Comparison of ENCODE assay signal across 39 cellular contexts in the genomic region with DNA sequence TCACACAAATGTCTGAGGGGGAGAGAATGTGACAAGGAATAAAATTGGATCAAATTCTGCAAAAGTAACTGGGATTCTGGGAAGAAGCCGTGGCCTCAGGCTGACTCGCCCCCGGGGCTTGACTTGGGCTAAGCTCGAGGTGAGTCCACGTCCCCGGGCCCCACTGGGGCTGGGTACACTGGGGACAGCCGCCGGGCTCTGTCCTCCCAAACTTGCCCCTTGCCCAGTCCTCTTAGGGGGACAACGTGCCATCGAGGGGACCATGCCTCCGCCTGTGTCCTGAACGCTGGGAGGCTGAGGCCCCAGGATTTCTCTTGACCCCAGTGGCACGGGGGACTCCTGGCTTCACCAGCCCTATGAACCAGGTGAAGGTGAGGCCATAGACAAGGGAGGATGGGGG. TPM values are rescaled to one million over a fixed set of nuclear protein-coding genes. Genes with fewer than 3 reads are reported as not detected.
"Had no signal": no experiment of that assay in that cellular context is flagged by ENCODE, and none has a peak within 500 bp of the region (broad histone marks: within the 10 kb centered on the region; RNA-seq: fewer than 3 reads in every experiment).

No MANE protein-coding gene starts in this region.

- H3K27me3 ChIP-seq: ascending aorta, cardiac muscle cell had no signal

- ATAC-seq: activated CD8-positive, alpha-beta T cell treated with anti-CD3 and anti-CD28 coated beads for 36 hours; activated naive CD8-positive, alpha-beta T cell treated with anti-CD3 and anti-CD28 coated beads, Interleukin-2, amount 50 U/mL, for 24 hours; activated T-cell treated with anti-CD3 and anti-CD28 coated beads, Interleukin-2, amount 50 U/mL, for 4 hours; activated T-cell treated with anti-CD3 and anti-CD28 coated beads, Interleukin-2, amount 50 U/mL, for 72 hours; activated T-helper 17 cell treated with anti-CD3 and anti-CD28 coated beads, Interleukin-2, amount 50 U/mL, for 72 hours had no signal

- H3K9me3 Mint-ChIP-seq: activated B cell treated with CpG ODN at 0.5 μM for 24 hours; activated CD4-positive, alpha-beta memory T cell treated with anti-CD3 and anti-CD28 coated beads for 36 hours; activated CD4-positive, alpha-beta T cell treated with anti-CD3 and anti-CD28 coated beads, Interleukin-2, amount 10 ng/mL, durations not matched to agents 24 days and 14 days; activated CD8-positive, alpha-beta T cell treated with anti-CD3 and anti-CD28 coated beads for 36 hours; activated naive CD4-positive, alpha-beta T cell treated with anti-CD3 and anti-CD28 coated beads, Interleukin-2, amount 10 ng/mL, durations not matched to agents 7 days and 5 days; activated naive CD4-positive, alpha-beta T cell treated with anti-CD3 and anti-CD28 coated beads, Interleukin-2, amount 50 U/mL, for 24 hours; activated naive CD8-positive, alpha-beta T cell treated with anti-CD3 and anti-CD28 coated beads, Interleukin-2, amount 10 ng/mL, durations not matched to agents 7 days and 5 days; activated naive CD8-positive, alpha-beta T cell treated with anti-CD3 and anti-CD28 coated beads, Interleukin-2, amount 50 U/mL, for 24 hours; activated T-cell treated with anti-CD3 and anti-CD28 coated beads, Interleukin-2, amount 50 U/mL, for 4 hours; activated T-cell treated with anti-CD3 and anti-CD28 coated beads, Interleukin-2, amount 50 U/mL, for 72 hours; activated T-helper 1 cell treated with anti-CD3 and anti-CD28 coated beads, Interleukin-12 subunit alpha, Interleukin-12 subunit beta, Interleukin-2, Interleukin-4 antibody, amounts not matched to agents 30 ng/mL and 10 ng/mL and 1 ng/mL, durations not matched to agents 14 hours and 24 hours and 36 hours; activated T-helper 17 cell treated with anti-CD3 and anti-CD28 coated beads, Interleukin-2, amount 50 U/mL, for 72 hours; central memory CD8-positive, alpha-beta T cell; T-helper 1 cell treated with Interleukin-12 subunit alpha and Interleukin-12 subunit beta and Interleukin-4 antibody, amounts not matched to agents 30 μg/mL and 1 μg/mL, for 36 hours; T-helper 2 cell treated with Interferon-gamma antibody and Interleukin-4, amounts not matched to agents 5 μg/mL and 100 μg/mL, for 36 hours had no signal

- H3K27ac ChIP-seq: ascending aorta, cardiac muscle cell, VCaP had no signal

- H3K36me3 Mint-ChIP-seq: activated CD4-positive, alpha-beta memory T cell treated with anti-CD3 and anti-CD28 coated beads for 36 hours; activated naive CD4-positive, alpha-beta T cell treated with anti-CD3 and anti-CD28 coated beads, Interleukin-2, amount 10 ng/mL, durations not matched to agents 7 days and 5 days; activated naive CD4-positive, alpha-beta T cell treated with anti-CD3 and anti-CD28 coated beads, Interleukin-2, amount 50 U/mL, for 24 hours; activated naive CD8-positive, alpha-beta T cell; activated naive CD8-positive, alpha-beta T cell treated with anti-CD3 and anti-CD28 coated beads, Interleukin-2, amount 10 ng/mL, durations not matched to agents 7 days and 5 days; brain had no signal

- H3K4me3 Mint-ChIP-seq: activated B cell treated with CpG ODN at 0.5 μM for 24 hours; activated CD4-positive, alpha-beta memory T cell treated with anti-CD3 and anti-CD28 coated beads for 36 hours; activated CD4-positive, alpha-beta T cell treated with anti-CD3 and anti-CD28 coated beads, Interleukin-2, amount 10 ng/mL, durations not matched to agents 24 days and 14 days; activated CD8-positive, alpha-beta T cell treated with anti-CD3 and anti-CD28 coated beads for 36 hours; activated naive CD4-positive, alpha-beta T cell treated with anti-CD3 and anti-CD28 coated beads, Interleukin-2, amount 10 ng/mL, durations not matched to agents 7 days and 5 days; activated naive CD4-positive, alpha-beta T cell treated with anti-CD3 and anti-CD28 coated beads, Interleukin-2, amount 50 U/mL, for 24 hours; activated naive CD8-positive, alpha-beta T cell; activated naive CD8-positive, alpha-beta T cell treated with anti-CD3 and anti-CD28 coated beads, Interleukin-2, amount 10 ng/mL, durations not matched to agents 7 days and 5 days; activated naive CD8-positive, alpha-beta T cell treated with anti-CD3 and anti-CD28 coated beads, Interleukin-2, amount 50 U/mL, for 24 hours; activated T-cell treated with anti-CD3 and anti-CD28 coated beads, Interleukin-2, amount 50 U/mL, for 4 hours; activated T-cell treated with anti-CD3 and anti-CD28 coated beads, Interleukin-2, amount 50 U/mL, for 72 hours; activated T-helper 1 cell treated with anti-CD3 and anti-CD28 coated beads, Interleukin-12 subunit alpha, Interleukin-12 subunit beta, Interleukin-2, Interleukin-4 antibody, amounts not matched to agents 30 ng/mL and 10 ng/mL and 1 ng/mL, durations not matched to agents 14 hours and 24 hours and 36 hours; activated T-helper 17 cell treated with anti-CD3 and anti-CD28 coated beads, Interleukin-2, amount 50 U/mL, for 72 hours; brain; central memory CD8-positive, alpha-beta T cell; T-helper 1 cell treated with Interleukin-12 subunit alpha and Interleukin-12 subunit beta and Interleukin-4 antibody, amounts not matched to agents 30 μg/mL and 1 μg/mL, for 36 hours; T-helper 2 cell treated with Interferon-gamma antibody and Interleukin-4, amounts not matched to agents 5 μg/mL and 100 μg/mL, for 36 hours had no signal

- H3K4me1 Mint-ChIP-seq: activated B cell treated with CpG ODN at 0.5 μM for 24 hours; activated CD4-positive, alpha-beta T cell treated with anti-CD3 and anti-CD28 coated beads, Interleukin-2, amount 10 ng/mL, durations not matched to agents 24 days and 14 days; activated naive CD4-positive, alpha-beta T cell treated with anti-CD3 and anti-CD28 coated beads, Interleukin-2, amount 10 ng/mL, durations not matched to agents 7 days and 5 days; activated naive CD4-positive, alpha-beta T cell treated with anti-CD3 and anti-CD28 coated beads, Interleukin-2, amount 50 U/mL, for 24 hours; activated naive CD8-positive, alpha-beta T cell treated with anti-CD3 and anti-CD28 coated beads, Interleukin-2, amount 50 U/mL, for 24 hours; activated T-helper 17 cell treated with anti-CD3 and anti-CD28 coated beads, Interleukin-2, amount 50 U/mL, for 72 hours; central memory CD8-positive, alpha-beta T cell had no signal

- H3K4me3 ChIP-seq: ascending aorta, cardiac muscle cell had no signal

- H3K9me3 ChIP-seq: ascending aorta had no signal

- H3K4me1 ChIP-seq: ascending aorta had no signal

- H3K27me3 Mint-ChIP-seq: activated CD4-positive, alpha-beta memory T cell treated with anti-CD3 and anti-CD28 coated beads for 36 hours; activated CD4-positive, alpha-beta T cell treated with anti-CD3 and anti-CD28 coated beads, Interleukin-2, amount 10 ng/mL, durations not matched to agents 24 days and 14 days; activated naive CD8-positive, alpha-beta T cell; activated naive CD8-positive, alpha-beta T cell treated with anti-CD3 and anti-CD28 coated beads, Interleukin-2, amount 50 U/mL, for 24 hours had no signal

- DNase-seq: activated B cell treated with CpG ODN at 0.5 μM for 24 hours; activated CD4-positive, alpha-beta memory T cell treated with anti-CD3 and anti-CD28 coated beads for 36 hours; activated CD4-positive, alpha-beta T cell treated with anti-CD3 and anti-CD28 coated beads for 4 hours; activated CD4-positive, alpha-beta T cell treated with anti-CD3 and anti-CD28 coated beads, Interleukin-2, amount 10 ng/mL, durations not matched to agents 24 days and 14 days; activated CD4-positive, alpha-beta T cell treated with anti-CD3 and anti-CD28 coated beads, Interleukin-2, amount 50 U/mL, for 1 hour; activated CD4-positive, alpha-beta T cell treated with anti-CD3 and anti-CD28 coated beads, Interleukin-2, amount 50 U/mL, for 4 hours; activated CD4-positive, CD25-positive, alpha-beta regulatory T cell treated with anti-CD3 and anti-CD28 coated beads, Interleukin-2, amount 50 U/mL, for 72 hours; activated CD8-positive, alpha-beta memory T cell treated with anti-CD3 and anti-CD28 coated beads, Interleukin-2, amount 50 U/mL, for 4 hours; activated CD8-positive, alpha-beta T cell treated with anti-CD3 and anti-CD28 coated beads for 36 hours; activated effector memory CD4-positive, alpha-beta T cell treated with anti-CD3 and anti-CD28 coated beads, Interleukin-2, amount 50 U/mL, for 16 hours; activated gamma-delta T cell treated with Interleukin-2 at 50 U/mL for 16 hours; activated naive CD4-positive, alpha-beta T cell treated with anti-CD3 and anti-CD28 coated beads, Interleukin-2, amount 10 ng/mL, durations not matched to agents 7 days and 5 days; activated naive CD4-positive, alpha-beta T cell treated with Interleukin-2 at 50 U/mL for 16 hours; activated naive CD8-positive, alpha-beta T cell treated with anti-CD3 and anti-CD28 coated beads, Interleukin-2, amount 10 ng/mL, durations not matched to agents 7 days and 5 days; activated naive CD8-positive, alpha-beta T cell treated with anti-CD3 and anti-CD28 coated beads, Interleukin-2, amount 50 U/mL, for 24 hours; activated T-cell treated with anti-CD3 and anti-CD28 coated beads for 4 hours; activated T-cell treated with anti-CD3 and anti-CD28 coated beads, Interleukin-2, amount 50 U/mL, for 1 hour; activated T-cell treated with anti-CD3 and anti-CD28 coated beads, Interleukin-2, amount 50 U/mL, for 4 hours; activated T-cell treated with anti-CD3 and anti-CD28 coated beads, Interleukin-2, amount 50 U/mL, for 72 hours; amygdala; anterior cingulate cortex; caudate nucleus; SW 1271; T-helper 1 cell; T-helper 2 cell; T-helper 9 cell had no signal

- H3K36me3 ChIP-seq: ascending aorta, cardiac muscle cell had no signal

- H3K27ac Mint-ChIP-seq: activated B cell treated with CpG ODN at 0.5 μM for 24 hours; activated CD4-positive, alpha-beta memory T cell treated with anti-CD3 and anti-CD28 coated beads for 36 hours; activated CD4-positive, alpha-beta T cell treated with anti-CD3 and anti-CD28 coated beads, Interleukin-2, amount 10 ng/mL, durations not matched to agents 24 days and 14 days; activated CD8-positive, alpha-beta T cell treated with anti-CD3 and anti-CD28 coated beads for 36 hours; activated naive CD4-positive, alpha-beta T cell treated with anti-CD3 and anti-CD28 coated beads, Interleukin-2, amount 10 ng/mL, durations not matched to agents 7 days and 5 days; activated naive CD4-positive, alpha-beta T cell treated with anti-CD3 and anti-CD28 coated beads, Interleukin-2, amount 50 U/mL, for 24 hours; activated naive CD8-positive, alpha-beta T cell; activated naive CD8-positive, alpha-beta T cell treated with anti-CD3 and anti-CD28 coated beads, Interleukin-2, amount 10 ng/mL, durations not matched to agents 7 days and 5 days; activated naive CD8-positive, alpha-beta T cell treated with anti-CD3 and anti-CD28 coated beads, Interleukin-2, amount 50 U/mL, for 24 hours; activated T-cell treated with anti-CD3 and anti-CD28 coated beads, Interleukin-2, amount 50 U/mL, for 72 hours; activated T-helper 1 cell treated with anti-CD3 and anti-CD28 coated beads, Interleukin-12 subunit alpha, Interleukin-12 subunit beta, Interleukin-2, Interleukin-4 antibody, amounts not matched to agents 30 ng/mL and 10 ng/mL and 1 ng/mL, durations not matched to agents 14 hours and 24 hours and 36 hours; activated T-helper 17 cell treated with anti-CD3 and anti-CD28 coated beads, Interleukin-2, amount 50 U/mL, for 72 hours; brain; T-helper 1 cell treated with Interleukin-12 subunit alpha and Interleukin-12 subunit beta and Interleukin-4 antibody, amounts not matched to agents 30 μg/mL and 1 μg/mL, for 36 hours; T-helper 2 cell treated with Interferon-gamma antibody and Interleukin-4, amounts not matched to agents 5 μg/mL and 100 μg/mL, for 36 hours had no signal

RNA-seq across cellular contexts. Expression of a gene that starts 21.1 kb away (rescaled TPM):
- total RNA-seq: activated B cell treated with CpG ODN at 0.5 μM for 24 hours; activated CD8-positive, alpha-beta T cell treated with anti-CD3 and anti-CD28 coated beads for 36 hours; activated naive CD8-positive, alpha-beta T cell treated with anti-CD3 and anti-CD28 coated beads, Interleukin-2, amount 10 ng/mL, durations not matched to agents 7 days and 5 days had no signal

RNA-seq across cellular contexts. Expression of a gene that starts 23.0 kb away (rescaled TPM):
- total RNA-seq: activated B cell treated with CpG ODN at 0.5 μM for 24 hours; activated CD4-positive, alpha-beta memory T cell treated with anti-CD3 and anti-CD28 coated beads for 36 hours; activated CD4-positive, alpha-beta T cell treated with anti-CD3 and anti-CD28 coated beads, Interleukin-2, amount 10 ng/mL, durations not matched to agents 24 days and 14 days; activated CD8-positive, alpha-beta memory T cell treated with anti-CD3 and anti-CD28 coated beads for 36 hours; activated CD8-positive, alpha-beta T cell treated with anti-CD3 and anti-CD28 coated beads for 36 hours; activated naive CD8-positive, alpha-beta T cell treated with anti-CD3 and anti-CD28 coated beads, Interleukin-2, amount 10 ng/mL, durations not matched to agents 7 days and 5 days; activated T-cell treated with anti-CD3 and anti-CD28 coated beads, Interleukin-2, amount 50 U/mL, for 4 hours; activated T-cell treated with anti-CD3 and anti-CD28 coated beads, Interleukin-2, amount 50 U/mL, for 72 hours; activated T-helper 1 cell treated with anti-CD3 and anti-CD28 coated beads, Interleukin-12 subunit alpha, Interleukin-12 subunit beta, Interleukin-2, Interleukin-4 antibody, amounts not matched to agents 30 ng/mL and 10 ng/mL and 1 ng/mL, durations not matched to agents 14 hours and 24 hours and 36 hours; activated T-helper 17 cell treated with anti-CD3 and anti-CD28 coated beads, Interleukin-2, amount 50 U/mL, for 72 hours; ascending aorta; bronchial epithelial cell; cardiac muscle cell had no signal
